Comparison of ENCODE assay signal across 35 cellular contexts in the genomic region with DNA sequence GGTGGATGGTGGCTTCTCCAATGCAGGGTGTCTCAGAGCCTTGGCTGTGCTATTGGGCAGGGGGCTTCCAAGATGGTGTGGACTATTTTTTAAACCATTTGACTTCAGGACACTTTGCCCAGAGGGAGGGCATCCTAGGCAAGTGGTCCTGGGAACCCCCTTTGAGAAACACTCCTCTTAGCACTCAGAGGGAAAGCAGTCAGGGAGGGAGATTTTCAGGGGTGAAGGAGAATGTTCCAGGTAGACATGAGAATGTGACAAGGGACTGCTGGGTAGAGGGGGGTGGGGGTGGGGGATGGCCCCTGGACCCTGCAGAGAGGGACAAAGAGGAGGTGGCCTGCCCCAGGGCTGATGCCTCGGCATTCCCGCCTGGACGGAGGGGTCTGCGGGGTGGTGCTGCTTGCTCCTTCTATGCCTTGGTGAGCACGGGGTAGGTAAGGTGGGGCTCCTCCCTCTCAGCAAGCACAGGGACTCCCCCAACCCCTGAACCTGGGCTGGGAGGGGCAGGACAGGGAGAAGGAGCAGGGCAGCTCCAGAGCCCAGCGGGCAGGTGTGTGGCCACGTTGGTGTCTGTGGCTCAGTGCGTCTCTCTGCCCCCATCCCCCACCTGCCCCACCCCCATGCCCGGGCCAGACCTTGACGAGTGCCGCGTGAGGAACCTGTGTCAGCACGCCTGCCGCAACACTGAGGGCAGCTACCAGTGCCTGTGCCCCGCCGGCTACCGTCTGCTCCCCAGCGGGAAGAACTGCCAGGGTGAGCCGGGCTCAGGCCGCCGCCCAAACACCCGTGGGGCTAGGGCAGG.
"Had no signal": no experiment of that assay in that cellular context is flagged by ENCODE, and none has a peak within 500 bp of the region (broad histone marks: within the 10 kb centered on the region; RNA-seq: fewer than 3 reads in every experiment).

No MANE protein-coding gene starts in this region.

- H3K9ac ChIP-seq: KMS-11 had no signal

- H3K4me2 ChIP-seq: KMS-11 had no signal

- H3K4me3 ChIP-seq: Peyer's patch, SJCRH30, SK-N-MC had no signal

- DNase-seq: activated CD4-positive, alpha-beta memory T cell treated with anti-CD3 and anti-CD28 coated beads, Interleukin-2, amount 10 ng/mL, durations not matched to agents 7 days and 5 days; activated CD4-positive, alpha-beta T cell treated with anti-CD3 and anti-CD28 coated beads for 1 hour; activated CD4-positive, alpha-beta T cell treated with anti-CD3 and anti-CD28 coated beads for 48 hours; activated CD4-positive, CD25-positive, alpha-beta regulatory T cell; activated CD8-positive, alpha-beta memory T cell treated with anti-CD3 and anti-CD28 coated beads for 24 hours; activated CD8-positive, alpha-beta memory T cell treated with anti-CD3 and anti-CD28 coated beads, Interleukin-2, amount 10 ng/mL, durations not matched to agents 7 days and 5 days; activated CD8-positive, alpha-beta memory T cell treated with anti-CD3 and anti-CD28 coated beads, Interleukin-2, amount 50 U/mL, for 48 hours; activated effector memory CD4-positive, alpha-beta T cell treated with Interleukin-2 at 50 U/mL for 16 hours; activated naive CD4-positive, alpha-beta T cell treated with anti-CD3 and anti-CD28 coated beads, Interleukin-2, amount 10 ng/mL, durations not matched to agents 7 days and 5 days; activated naive CD8-positive, alpha-beta T cell treated with anti-CD3 and anti-CD28 coated beads, Interleukin-2, amount 50 U/mL, for 24 hours; activated T-cell treated with anti-CD3 and anti-CD28 coated beads, Interleukin-2, amount 50 U/mL, for 48 hours; anterior cingulate cortex; caudate nucleus; cerebellar nuclear complex; MM.1S; NCI-H1092 treated with DMSO at 0.1 percent for 48 hours; NCI-H1417; NCI-H146; NCI-H187; NCI-H2029 treated with DMSO at 0.1 percent for 48 hours; NCI-H2107; NCI-H510A; NCI-H526; NCI-H748 treated with DMSO at 0.1 percent for 48 hours; NK-92 treated with Interleukin-12 subunit alpha and Interleukin-12 subunit beta, amount 100 ng/mL, for 24 hours; PC-3; Peyer's patch; RPMI8226; SHP77; SJCRH30; T1000; WERI-Rb-1 had no signal

- ATAC-seq: activated CD8-positive, alpha-beta memory T cell treated with anti-CD3 and anti-CD28 coated beads, Interleukin-2, amount 10 ng/mL, durations not matched to agents 7 days and 5 days; activated naive CD8-positive, alpha-beta T cell treated with anti-CD3 and anti-CD28 coated beads, Interleukin-2, amount 50 U/mL, for 24 hours; PC-3 had no signal

- H3K36me3 ChIP-seq: Peyer's patch, SJCRH30, WERI-Rb-1 had no signal

- H3K9me3 ChIP-seq: SJCRH30 had no signal

- FAIRE-seq: bronchial epithelial cell had no signal

- H3K27ac ChIP-seq: KMS-11, Peyer's patch, SJCRH30, SK-N-MC, WERI-Rb-1 had no signal

- H3K27me3 ChIP-seq: SJCRH30 had no signal
